29 cellular contexts compared by ENCODE assay signal in the genomic region with DNA sequence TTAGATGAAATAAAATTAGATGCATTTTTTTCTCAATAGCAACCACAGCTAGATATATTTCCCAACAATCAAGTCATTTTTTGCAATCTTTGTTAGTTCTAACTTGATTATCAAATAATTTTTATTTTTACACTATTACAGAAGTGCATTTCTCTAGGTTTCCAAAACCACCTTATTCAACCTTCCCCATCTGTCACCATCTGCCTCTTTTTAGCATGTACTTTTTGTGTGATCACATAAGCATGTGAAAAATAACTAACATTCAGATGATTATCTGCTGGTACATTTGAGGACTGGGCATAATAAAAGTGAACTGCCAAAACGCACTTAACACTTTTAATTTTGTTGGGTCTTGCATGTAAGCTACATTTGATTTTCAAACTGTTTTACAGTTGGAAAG.
"Had no signal": no experiment of that assay in that cellular context is flagged by ENCODE, and none has a peak within 500 bp of the region (broad histone marks: within the 10 kb centered on the region; RNA-seq: fewer than 3 reads in every experiment).

No MANE protein-coding gene starts in this region.

- H3K9me3 ChIP-seq: left lung, lower lobe of right lung, right atrium auricular region, stomach, thyroid gland, upper lobe of left lung, vagina had no signal

- H3K4me2 ChIP-seq: neural progenitor cell had no signal

- H3K36me3 ChIP-seq: neural progenitor cell had no signal

- FAIRE-seq: astrocyte had no signal

- H3K4me3 ChIP-seq: heart left ventricle, left lung, lower lobe of right lung, neural progenitor cell, right atrium auricular region, stomach, thyroid gland, upper lobe of left lung, vagina had no signal

- H3K9ac ChIP-seq: neural progenitor cell had no signal

- DNase-seq: activated CD4-positive, alpha-beta memory T cell treated with anti-CD3 and anti-CD28 coated beads, Interleukin-2, amount 10 ng/mL, durations not matched to agents 7 days and 5 days; activated CD4-positive, alpha-beta T cell treated with anti-CD3 and anti-CD28 coated beads for 1 hour; activated CD4-positive, alpha-beta T cell treated with anti-CD3 and anti-CD28 coated beads, Interleukin-2, amount 10 ng/mL, durations not matched to agents 7 days and 5 days; activated CD8-positive, alpha-beta memory T cell treated with anti-CD3 and anti-CD28 coated beads, Interleukin-2, amount 50 U/mL, for 48 hours; activated gamma-delta T cell; activated naive CD4-positive, alpha-beta T cell treated with anti-CD3 and anti-CD28 coated beads, Interleukin-2, amount 10 ng/mL, durations not matched to agents 7 days and 5 days; activated naive CD8-positive, alpha-beta T cell treated with anti-CD3 and anti-CD28 coated beads, Interleukin-2, amount 10 ng/mL, durations not matched to agents 7 days and 5 days; activated T-cell treated with anti-CD3 and anti-CD28 coated beads, Interleukin-2, amount 50 U/mL, for 24 hours; amniotic stem cell; brain microvascular endothelial cell; endodermal cell; foreskin fibroblast; heart left ventricle; left lung; lower lobe of right lung; mesenchymal stem cell; natural killer cell; stimulated activated CD4-positive, alpha-beta T cell treated with anti-CD3 and anti-CD28 coated beads, Interleukin-15, amount 100 ng/mL, for 24 hours; stimulated activated CD4-positive, alpha-beta T cell treated with anti-CD3 and anti-CD28 coated beads, Interleukin-2, amount 100 ng/mL, for 24 hours; stimulated activated naive B cell treated with anti-CD40 and anti-IgM and Interleukin-4, amounts not matched to agents 10 μg/mL and 1 μg/mL and 100 μg/mL, for 72 hours; stomach; thyroid gland; upper lobe of left lung had no signal

- H3K27me3 ChIP-seq: brain microvascular endothelial cell, heart left ventricle, left lung, neural progenitor cell, stomach, thyroid gland, upper lobe of left lung, vagina had no signal

- H3K4me1 ChIP-seq: heart left ventricle, left lung, lower lobe of right lung, neural progenitor cell, right atrium auricular region, stomach, thyroid gland, upper lobe of left lung, vagina had no signal

- H2AFZ ChIP-seq: neural progenitor cell had no signal

- H3K27ac ChIP-seq: brain microvascular endothelial cell, heart left ventricle, left lung, lower lobe of right lung, neural progenitor cell, right atrium auricular region, stomach, thyroid gland, upper lobe of left lung, vagina had no signal

- ATAC-seq: esophagus mucosa; heart left ventricle; left lung; lower lobe of right lung; natural killer cell; stimulated activated naive B cell treated with anti-CD40 and anti-IgM and Interleukin-4, amounts not matched to agents 10 μg/mL and 1 μg/mL and 100 μg/mL, for 72 hours; WTC11 had no signal
